In genomic region chr3:159840900-159841299, GRCh38 we compare ENCODE assay signal across 10 cellular contexts. TPM values are rescaled to one million over a fixed set of nuclear protein-coding genes. Genes with fewer than 3 reads are reported as not detected.
DNase-seq lines count a peak whose midpoint lies in the region; ATAC-seq and TF ChIP-seq lines count a peak whose summit lies in the region.
"Had no signal": no experiment of that assay in that cellular context is flagged by ENCODE, and none has a peak within 500 bp of the region (broad histone marks: within the 10 kb centered on the region; RNA-seq: fewer than 3 reads in every experiment).

No MANE protein-coding gene starts in this region.

- no peak for TF ChIP-seq EP300 in tibial nerve (IDR thresholded peaks at IDR 0.05)

- H3K36me3 ChIP-seq in tibial nerve = no peaks in the 10 kb centered on the region

- H3K27me3 ChIP-seq in layer of hippocampus (ENCODE audit: control insufficient read depth, insufficient read depth, low read length) (no peaks in the 10 kb centered on the region), tibial nerve (no peaks in the 10 kb centered on the region)

- no peaks in the 10 kb centered on the region for H3K9me3 ChIP-seq in tibial nerve

- DNase-seq in NCI-H1092 treated with DMSO at 0.1 percent for 48 hours (lab: John Stamatoyannopoulos, UW) (peak; percentile 10), NCI-H1092 (lab: John Stamatoyannopoulos, UW) (no peak), cerebellar cortex (ENCODE audit: low spot score) (peak; percentile 63), tibial nerve (ENCODE audit: low spot score in 2 of 2) (no peak), RPMI8226 (no peak), T-helper 2 cell (no peak)
- DNase-seq: activated CD4-positive, alpha-beta T cell treated with anti-CD3 and anti-CD28 coated beads, Interleukin-2, amount 10 ng/mL, durations not matched to agents 7 days and 5 days; Kasumi-1 had no signal

- H3K4me1 ChIP-seq in tibial nerve = peaks cover 0 to 44% (median 7%) of the 10 kb centered on the region in 4 donors

- no peak for TF ChIP-seq POLR2A in tibial nerve (IDR thresholded peaks at IDR 0.05)

- no peak for ATAC-seq in HG02973 (IDR thresholded peaks at IDR 0.05; ENCODE audit: unreplicated experiment)

- 41 to 48% methylated on average over 2 of the region's 2 CpGs for WGBS in tibial nerve, 2 donors

- no peak for TF ChIP-seq CTCF in tibial nerve (IDR thresholded peaks at IDR 0.05)

- H3K4me3 ChIP-seq in tibial nerve = peak overlapping the region in 3 of 4 donors; percentile 41 to 50 (median 42)

- H3K27ac ChIP-seq in layer of hippocampus (ENCODE audit: low read depth, low read length) (peak overlapping the region; percentile 97), tibial nerve (peak overlapping the region; percentile 16 to 85 (median 72))

RNA-seq across cellular contexts. Expression of gene SCHIP1, which starts 1.2 kb away (rescaled TPM):
- 10 to 100 TPM; 12.6 to 36.0 (median 27.5) TPM for total RNA-seq in tibial nerve

Comparison
In these comparisons a context has a peak if more than half of its experiments do, and no peak if none do; other contexts are left out.
1. DNase-seq: peak in NCI-H1092 treated with DMSO at 0.1 percent for 48 hours (single experiment) and cerebellar cortex (single experiment); none in NCI-H1092 (single experiment), tibial nerve (0 of 2), RPMI8226 (single experiment) and T-helper 2 cell (0 of 5).